Comparison of ENCODE assay signal across 1 cellular context in genomic region chr3:195612075-195612800, GRCh38.
TF ChIP-seq lines count a peak whose summit lies in the region.

No MANE protein-coding gene starts in this region.

TF ChIP-seq in GM23338, 12 proteins besides CTCF, POLR2A, EP300 and RAD21 (continued from another document):
- TF ChIP-seq, protein P1, sequence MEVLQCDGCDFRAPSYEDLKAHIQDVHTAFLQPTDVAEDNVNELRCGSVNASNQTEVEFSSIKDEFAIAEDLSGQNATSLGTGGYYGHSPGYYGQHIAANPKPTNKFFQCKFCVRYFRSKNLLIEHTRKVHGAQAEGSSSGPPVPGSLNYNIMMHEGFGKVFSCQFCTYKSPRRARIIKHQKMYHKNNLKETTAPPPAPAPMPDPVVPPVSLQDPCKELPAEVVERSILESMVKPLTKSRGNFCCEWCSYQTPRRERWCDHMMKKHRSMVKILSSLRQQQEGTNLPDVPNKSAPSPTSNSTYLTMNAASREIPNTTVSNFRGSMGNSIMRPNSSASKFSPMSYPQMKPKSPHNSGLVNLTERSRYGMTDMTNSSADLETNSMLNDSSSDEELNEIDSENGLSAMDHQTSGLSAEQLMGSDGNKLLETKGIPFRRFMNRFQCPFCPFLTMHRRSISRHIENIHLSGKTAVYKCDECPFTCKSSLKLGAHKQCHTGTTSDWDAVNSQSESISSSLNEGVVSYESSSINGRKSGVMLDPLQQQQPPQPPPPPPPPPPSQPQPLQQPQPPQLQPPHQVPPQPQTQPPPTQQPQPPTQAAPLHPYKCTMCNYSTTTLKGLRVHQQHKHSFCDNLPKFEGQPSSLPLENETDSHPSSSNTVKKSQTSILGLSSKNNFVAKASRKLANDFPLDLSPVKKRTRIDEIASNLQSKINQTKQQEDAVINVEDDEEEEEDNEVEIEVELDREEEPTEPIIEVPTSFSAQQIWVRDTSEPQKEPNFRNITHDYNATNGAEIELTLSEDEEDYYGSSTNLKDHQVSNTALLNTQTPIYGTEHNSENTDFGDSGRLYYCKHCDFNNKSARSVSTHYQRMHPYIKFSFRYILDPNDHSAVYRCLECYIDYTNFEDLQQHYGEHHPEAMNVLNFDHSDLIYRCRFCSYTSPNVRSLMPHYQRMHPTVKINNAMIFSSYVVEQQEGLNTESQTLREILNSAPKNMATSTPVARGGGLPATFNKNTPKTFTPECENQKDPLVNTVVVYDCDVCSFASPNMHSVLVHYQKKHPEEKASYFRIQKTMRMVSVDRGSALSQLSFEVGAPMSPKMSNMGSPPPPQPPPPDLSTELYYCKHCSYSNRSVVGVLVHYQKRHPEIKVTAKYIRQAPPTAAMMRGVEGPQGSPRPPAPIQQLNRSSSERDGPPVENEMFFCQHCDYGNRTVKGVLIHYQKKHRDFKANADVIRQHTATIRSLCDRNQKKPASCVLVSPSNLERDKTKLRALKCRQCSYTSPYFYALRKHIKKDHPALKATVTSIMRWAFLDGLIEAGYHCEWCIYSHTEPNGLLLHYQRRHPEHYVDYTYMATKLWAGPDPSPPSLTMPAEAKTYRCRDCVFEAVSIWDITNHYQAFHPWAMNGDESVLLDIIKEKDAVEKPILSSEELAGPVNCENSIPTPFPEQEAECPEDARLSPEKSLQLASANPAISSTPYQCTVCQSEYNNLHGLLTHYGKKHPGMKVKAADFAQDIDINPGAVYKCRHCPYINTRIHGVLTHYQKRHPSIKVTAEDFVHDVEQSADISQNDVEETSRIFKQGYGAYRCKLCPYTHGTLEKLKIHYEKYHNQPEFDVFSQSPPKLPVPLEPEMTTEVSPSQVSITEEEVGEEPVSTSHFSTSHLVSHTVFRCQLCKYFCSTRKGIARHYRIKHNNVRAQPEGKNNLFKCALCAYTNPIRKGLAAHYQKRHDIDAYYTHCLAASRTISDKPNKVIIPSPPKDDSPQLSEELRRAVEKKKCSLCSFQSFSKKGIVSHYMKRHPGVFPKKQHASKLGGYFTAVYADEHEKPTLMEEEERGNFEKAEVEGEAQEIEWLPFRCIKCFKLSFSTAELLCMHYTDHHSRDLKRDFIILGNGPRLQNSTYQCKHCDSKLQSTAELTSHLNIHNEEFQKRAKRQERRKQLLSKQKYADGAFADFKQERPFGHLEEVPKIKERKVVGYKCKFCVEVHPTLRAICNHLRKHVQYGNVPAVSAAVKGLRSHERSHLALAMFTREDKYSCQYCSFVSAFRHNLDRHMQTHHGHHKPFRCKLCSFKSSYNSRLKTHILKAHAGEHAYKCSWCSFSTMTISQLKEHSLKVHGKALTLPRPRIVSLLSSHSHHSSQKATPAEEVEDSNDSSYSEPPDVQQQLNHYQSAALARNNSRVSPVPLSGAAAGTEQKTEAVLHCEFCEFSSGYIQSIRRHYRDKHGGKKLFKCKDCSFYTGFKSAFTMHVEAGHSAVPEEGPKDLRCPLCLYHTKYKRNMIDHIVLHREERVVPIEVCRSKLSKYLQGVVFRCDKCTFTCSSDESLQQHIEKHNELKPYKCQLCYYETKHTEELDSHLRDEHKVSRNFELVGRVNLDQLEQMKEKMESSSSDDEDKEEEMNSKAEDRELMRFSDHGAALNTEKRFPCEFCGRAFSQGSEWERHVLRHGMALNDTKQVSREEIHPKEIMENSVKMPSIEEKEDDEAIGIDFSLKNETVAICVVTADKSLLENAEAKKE (CRISPR knock-in tag; IDR thresholded peaks at IDR 0.05): no peak
- no peak for TF ChIP-seq ZNF114 (CRISPR knock-in tag; IDR thresholded peaks at IDR 0.05)
- TF ChIP-seq JUNB (IDR thresholded peaks at IDR 0.05; ENCODE audit: unreplicated experiment): no peak
